Comparison of ENCODE assay signal across 16 cellular contexts in the genomic region with DNA sequence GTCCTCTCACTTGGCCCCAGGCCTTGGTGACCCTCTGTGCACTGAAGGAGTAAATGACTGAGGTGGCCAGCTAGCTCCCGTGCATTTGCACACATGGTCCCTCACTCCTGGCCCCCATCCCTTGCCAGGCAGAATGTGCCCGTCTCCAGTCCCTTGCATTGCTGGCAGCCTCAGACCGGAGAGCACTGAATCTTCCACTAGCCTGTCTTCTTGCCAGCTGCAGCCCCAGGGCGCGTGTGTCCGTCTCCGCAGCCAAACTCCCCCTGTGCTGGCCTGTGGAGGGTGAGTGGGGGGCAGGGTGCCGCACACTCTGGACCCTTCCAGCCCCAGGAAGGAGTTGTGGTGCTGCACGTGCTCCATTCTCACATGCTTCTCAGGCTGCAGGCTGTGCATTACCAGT. TPM values are rescaled to one million over a fixed set of nuclear protein-coding genes. Genes with fewer than 3 reads are reported as not detected.
DNase-seq lines count a peak whose midpoint lies in the region; ATAC-seq, FAIRE-seq and TF ChIP-seq lines count a peak whose summit lies in the region.
"Had no signal": no experiment of that assay in that cellular context is flagged by ENCODE, and none has a peak within 500 bp of the region (broad histone marks: within the 10 kb centered on the region; RNA-seq: fewer than 3 reads in every experiment).

No MANE protein-coding gene starts in this region.

- intact Hi-C loops in HepG2 (cut with micrococcal nuclease; ENCODE audit: unreplicated experiment) (no loop called here), esophagus muscularis mucosa (cut with DNase I) (no loop called here)

- H3K36me3 ChIP-seq in CD8-positive, alpha-beta memory T cell (ENCODE audit: insufficient read depth, low read length) = no peaks in the 10 kb centered on the region
- no peaks in the 10 kb centered on the region; a peak in 1 of 5 replicates for H3K36me3 ChIP-seq in HepG2 (replicated peaks in 1 of 2; ENCODE audit: control insufficient read depth in 1 of 2, insufficient read depth in 2 of 2, low read length in 2 of 2)
- H3K36me3 ChIP-seq in esophagus muscularis mucosa = no peaks in the 10 kb centered on the region
- H3K36me3 ChIP-seq: left ventricle myocardium inferior, vagina had no signal

- TF ChIP-seq EP300 in HepG2 (IDR thresholded peaks at IDR 0.05; ENCODE audit: low read depth in 2 of 2, low read length in 2 of 2) (no peak), HepG2 (CRISPR knock-in tag; IDR thresholded peaks at IDR 0.05; ENCODE audit: borderline replicate concordance) (no peak), esophagus muscularis mucosa (IDR thresholded peaks at IDR 0.05) (no peak)

- CTCF ChIA-PET in CD8-positive, alpha-beta memory T cell (lab: Charles Lee) = interaction anchor here (1.0 to 1.1 kb wide), 2 partner anchors 10 to 20 kb away, joined by 3 to 4 read pairs; no protein-coding TSS in a partner anchor
- CTCF ChIA-PET in activated CD4-positive, alpha-beta memory T cell treated with anti-CD3 and anti-CD28 coated beads, Interleukin-2, amount 10 ng/mL, durations not matched to agents 7 days and 5 days (lab: Charles Lee) = interaction anchor here (1.0 to 6.9 kb wide), 5 partner anchors 9 to 28 kb away, joined by 3 to 56 read pairs (median 4); no protein-coding TSS in a partner anchor
- CTCF ChIA-PET in HepG2 (lab: Yijun Ruan, JAX; ENCODE audit: low intra/inter-chr PET ratio, low total read pairs) = no interaction called here

- POLR2A ChIA-PET in CD8-positive, alpha-beta memory T cell (lab: Charles Lee) = interaction anchor here (1.0 to 1.1 kb wide), 2 partner anchors 27 to 34 kb away, joined by 3 read pairs; no protein-coding TSS in a partner anchor
- POLR2A ChIA-PET in activated CD4-positive, alpha-beta memory T cell treated with anti-CD3 and anti-CD28 coated beads, Interleukin-2, amount 10 ng/mL, durations not matched to agents 7 days and 5 days (lab: Charles Lee) = interaction anchor here (1.0 to 16.5 kb wide), 6 partner anchors 11 to 184 kb away, joined by 3 to 500 read pairs (median 5); no protein-coding TSS in a partner anchor
- POLR2A ChIA-PET in HepG2 (lab: Yijun Ruan, JAX) = no interaction called here

- TF ChIP-seq POLR2A in HepG2 (IDR thresholded peaks at IDR 0.05; ENCODE audit: insufficient read depth in 1 of 2, low read depth in 2 of 2, low read length in 2 of 2) (no peak), esophagus muscularis mucosa (IDR thresholded peaks at IDR 0.05; ENCODE audit: low read depth) (no peak)

- no TSS peak for BruUV-seq in HepG2 (replicated peaks; lab: Mats Ljungman, UMichigan)

- DNase-seq in T-helper 2 cell treated with Interferon-gamma antibody and Interleukin-4, amounts not matched to agents 5 μg/mL and 100 μg/mL, for 36 hours (ENCODE audit: low spot score) = no peak
- DNase-seq in T-helper 2 cell = no peak
- no peak for DNase-seq in CD8-positive, alpha-beta memory T cell
- no peak for DNase-seq in activated CD4-positive, alpha-beta memory T cell treated with anti-CD3 and anti-CD28 coated beads, Interleukin-2, amount 10 ng/mL, durations not matched to agents 7 days and 5 days
- DNase-seq in mesenteric fat pad (ENCODE audit: low spot score) = peak; percentile 69
- DNase-seq in HepG2 (ENCODE audit: low spot score) = no peak
- no peak for DNase-seq in esophagus muscularis mucosa (ENCODE audit: extremely low spot score)
- DNase-seq: Caco-2, NCI-H2227 treated with DMSO at 0.1 percent for 48 hours, SW 1271 had no signal

- peaks cover 100% of the 10 kb centered on the region for H3K4me1 ChIP-seq in CD8-positive, alpha-beta memory T cell (ENCODE audit: insufficient read depth, low read length)
- H3K4me1 ChIP-seq in HepG2 (ENCODE audit: insufficient read depth, low read length) (peaks cover 20% of the 10 kb centered on the region), esophagus muscularis mucosa (peaks cover 54 to 99% (median 82%) of the 10 kb centered on the region in 4 donors)

- no peak overlapping the region for H3K4me3 ChIP-seq in CD8-positive, alpha-beta memory T cell (ENCODE audit: low read length)
- no peak overlapping the region for H3K4me3 ChIP-seq in HepG2 (replicated peaks in 1 of 3; ENCODE audit: insufficient read depth in 1 of 3, low read depth in 2 of 3, low read length in 3 of 3)
- no peak overlapping the region for H3K4me3 ChIP-seq in esophagus muscularis mucosa
- H3K4me3 ChIP-seq: A549, body of pancreas, left ventricle myocardium inferior, vagina had no signal

- H3K27me3 ChIP-seq in CD8-positive, alpha-beta memory T cell (ENCODE audit: insufficient read depth, low read length, poor library complexity, severe bottlenecking) = no peaks in the 10 kb centered on the region
- H3K27me3 ChIP-seq in HepG2 (ENCODE audit: control insufficient read depth in 1 of 2, insufficient read depth in 2 of 2, low read length in 2 of 2) (no peaks in the 10 kb centered on the region), esophagus muscularis mucosa (no peaks in the 10 kb centered on the region)
- H3K27me3 ChIP-seq: body of pancreas, vagina had no signal

- H3K9me3 Mint-ChIP-seq in T-helper 2 cell treated with Interferon-gamma antibody and Interleukin-4, amounts not matched to agents 5 μg/mL and 100 μg/mL, for 36 hours = no peaks in the 10 kb centered on the region
- H3K9me3 Mint-ChIP-seq in CD8-positive, alpha-beta memory T cell = no peaks in the 10 kb centered on the region
- H3K9me3 Mint-ChIP-seq in activated CD4-positive, alpha-beta memory T cell treated with anti-CD3 and anti-CD28 coated beads, Interleukin-2, amount 10 ng/mL, durations not matched to agents 7 days and 5 days = no peaks in the 10 kb centered on the region

- H3K9me3 ChIP-seq in CD8-positive, alpha-beta memory T cell (ENCODE audit: low read length) = no peaks in the 10 kb centered on the region
- H3K9me3 ChIP-seq in HepG2 (ENCODE audit: low read length) (no peaks in the 10 kb centered on the region), esophagus muscularis mucosa (no peaks in the 10 kb centered on the region)
- H3K9me3 ChIP-seq: A549, body of pancreas, Caco-2, left ventricle myocardium inferior, vagina had no signal

- in situ Hi-C loops in HepG2 (cut with HindIII; ENCODE audit: extremely low pct_ligation_motif_present, low pct_unique_long_range_greater_than_20kb) = no loop called here

- no peaks in the 10 kb centered on the region for H3K79me2 ChIP-seq in HepG2 (ENCODE audit: insufficient read depth, low read length)

- no peak overlapping the region for H3K9ac ChIP-seq in HepG2 (ENCODE audit: insufficient read depth, low read depth, low read length)

- ATAC-seq in HG03342 (IDR thresholded peaks at IDR 0.05; ENCODE audit: unreplicated experiment) (no peak), HepG2 (no peak)

- H3K4me2 ChIP-seq in HepG2 (ENCODE audit: low read depth, low read length) = no peak overlapping the region

- no peak overlapping the region for H2AFZ ChIP-seq in HepG2 (ENCODE audit: low read length)

- 94% methylated on average over 9 of the region's 9 CpGs for WGBS in HepG2 (ENCODE audit: low lambda C conversion rate)
- 53% methylated on average over 5 of the region's 9 CpGs for WGBS in esophagus muscularis mucosa

- TF ChIP-seq RAD21 in HepG2 (CRISPR knock-in tag; IDR thresholded peaks at IDR 0.05) = no peak

- no peaks in the 10 kb centered on the region for H4K20me1 ChIP-seq in HepG2 (ENCODE audit: insufficient read depth, low read length)

- no peak overlapping the region for H3K27ac ChIP-seq in CD8-positive, alpha-beta memory T cell (ENCODE audit: low read depth, low read length)
- H3K27ac ChIP-seq in HepG2 (ENCODE audit: extremely low read length, insufficient read depth, low read length) (no peak overlapping the region), esophagus muscularis mucosa (replicated peaks in 1 of 4) (no peak overlapping the region)
- H3K27ac ChIP-seq: vagina had no signal

- H3K4me1 Mint-ChIP-seq in T-helper 2 cell treated with Interferon-gamma antibody and Interleukin-4, amounts not matched to agents 5 μg/mL and 100 μg/mL, for 36 hours (ENCODE audit: low read depth) = peaks cover 87% of the 10 kb centered on the region
- peaks cover 92 to 100% (median 100%) of the 10 kb centered on the region in 3 donors for H3K4me1 Mint-ChIP-seq in CD8-positive, alpha-beta memory T cell
- peaks cover 100% of the 10 kb centered on the region for H3K4me1 Mint-ChIP-seq in activated CD4-positive, alpha-beta memory T cell treated with anti-CD3 and anti-CD28 coated beads, Interleukin-2, amount 10 ng/mL, durations not matched to agents 7 days and 5 days

- TF ChIP-seq CTCF in HepG2 (CRISPR knock-in tag; IDR thresholded peaks at IDR 0.05) (no peak), esophagus muscularis mucosa (IDR thresholded peaks at IDR 0.05) (no peak)

- no peaks in the 10 kb centered on the region for H3K27me3 Mint-ChIP-seq in T-helper 2 cell treated with Interferon-gamma antibody and Interleukin-4, amounts not matched to agents 5 μg/mL and 100 μg/mL, for 36 hours (ENCODE audit: low read depth)
- no peaks in the 10 kb centered on the region for H3K27me3 Mint-ChIP-seq in CD8-positive, alpha-beta memory T cell
- H3K27me3 Mint-ChIP-seq in activated CD4-positive, alpha-beta memory T cell treated with anti-CD3 and anti-CD28 coated beads, Interleukin-2, amount 10 ng/mL, durations not matched to agents 7 days and 5 days = no peaks in the 10 kb centered on the region

- peaks cover 31% of the 10 kb centered on the region for H3K36me3 Mint-ChIP-seq in T-helper 2 cell treated with Interferon-gamma antibody and Interleukin-4, amounts not matched to agents 5 μg/mL and 100 μg/mL, for 36 hours (ENCODE audit: low read depth)
- peaks cover 0 to 11% (median 0%) of the 10 kb centered on the region in 3 donors for H3K36me3 Mint-ChIP-seq in CD8-positive, alpha-beta memory T cell
- H3K36me3 Mint-ChIP-seq in activated CD4-positive, alpha-beta memory T cell treated with anti-CD3 and anti-CD28 coated beads, Interleukin-2, amount 10 ng/mL, durations not matched to agents 7 days and 5 days (ENCODE audit: low read depth) = peaks cover 40% of the 10 kb centered on the region

- H3K27ac Mint-ChIP-seq in T-helper 2 cell treated with Interferon-gamma antibody and Interleukin-4, amounts not matched to agents 5 μg/mL and 100 μg/mL, for 36 hours = peak overlapping the region; percentile 87
- H3K27ac Mint-ChIP-seq in CD8-positive, alpha-beta memory T cell = peak overlapping the region in 7 of 8 donors; percentile 56 to 95 (median 90)
- H3K27ac Mint-ChIP-seq in activated CD4-positive, alpha-beta memory T cell treated with anti-CD3 and anti-CD28 coated beads, Interleukin-2, amount 10 ng/mL, durations not matched to agents 7 days and 5 days = peak overlapping the region; percentile 95

- peak overlapping the region; percentile 74 for H3K4me3 Mint-ChIP-seq in T-helper 2 cell treated with Interferon-gamma antibody and Interleukin-4, amounts not matched to agents 5 μg/mL and 100 μg/mL, for 36 hours
- peak overlapping the region in 3 of 7 donors; percentile 27 to 50 (median 32) for H3K4me3 Mint-ChIP-seq in CD8-positive, alpha-beta memory T cell
- no peak overlapping the region for H3K4me3 Mint-ChIP-seq in activated CD4-positive, alpha-beta memory T cell treated with anti-CD3 and anti-CD28 coated beads, Interleukin-2, amount 10 ng/mL, durations not matched to agents 7 days and 5 days

- FAIRE-seq in HepG2 (lab: Jason Lieb, UNC) = no peak
- FAIRE-seq: A549, H1 had no signal

RNA-seq across cellular contexts. Expression of gene INPP4A, which starts 35.9 kb away (rescaled TPM):
- total RNA-seq in CD8-positive, alpha-beta memory T cell = 10 to 100 TPM; 41.0 to 46.9 TPM
- 61.4 TPM for polyA plus RNA-seq in CD8-positive, alpha-beta memory T cell
- 100 to 1,000 TPM; 123 to 127 TPM for total RNA-seq in activated CD4-positive, alpha-beta memory T cell treated with anti-CD3 and anti-CD28 coated beads, Interleukin-2, amount 10 ng/mL, durations not matched to agents 7 days and 5 days
- total RNA-seq in mesenteric fat pad = 30.3 TPM
- total RNA-seq in HepG2 (2016; rRNA removed; fragmentation: Illumina TruSeq; extraction: Trizol) = 7.9 and 10.9 TPM in 2 replicates
- total RNA-seq in HepG2 (2016; cell fraction: cytosol; rRNA removed; fragmentation: Illumina TruSeq; extraction: Trizol; ENCODE audit: low read depth) = 1.4 and 2.1 TPM in 2 replicates
- total RNA-seq in HepG2 (2016; cell fraction: insoluble cytoplasmic fraction; rRNA removed; fragmentation: Illumina TruSeq; extraction: Trizol) = 7.9 and 10.3 TPM in 2 replicates
- total RNA-seq in HepG2 (2016; cell fraction: membrane; rRNA removed; fragmentation: Illumina TruSeq; extraction: Trizol) = 5.0 and 5.2 TPM in 2 replicates
- total RNA-seq in HepG2 (2016; cell fraction: nucleus; rRNA removed; fragmentation: Illumina TruSeq; extraction: Trizol) = 15.4 and 17.5 TPM in 2 replicates
- 10.1 and 14.2 TPM in 2 replicates for polyA plus RNA-seq in HepG2 (2011; rRNA removed)
- 6.9 and 8.5 TPM in 2 replicates for polyA plus RNA-seq in HepG2 (2011; cell fraction: cytosol; rRNA removed)
- 48.2 and 51.5 TPM in 2 replicates for polyA plus RNA-seq in HepG2 (2011; cell fraction: nucleus; rRNA removed)
- 7.2 and 8.8 TPM in 2 replicates for polyA plus RNA-seq in HepG2 (2012)
- 0.58 and 0.63 TPM in 2 replicates for polyA plus RNA-seq in HepG2 (2016; cell fraction: cytosol; fragmentation: Illumina TruSeq; extraction: Trizol; ENCODE audit: low read depth)
- polyA plus RNA-seq in HepG2 (2016; cell fraction: insoluble cytoplasmic fraction; fragmentation: Illumina TruSeq; extraction: Trizol; ENCODE audit: low read depth) = 4.8 and 5.7 TPM in 2 replicates
- polyA plus RNA-seq in HepG2 (2016; cell fraction: membrane; fragmentation: Illumina TruSeq; extraction: Trizol; ENCODE audit: low read depth) = 1.7 and 1.9 TPM in 2 replicates
- 13.1 and 16.7 TPM in 2 replicates for polyA plus RNA-seq in HepG2 (2016; cell fraction: nucleus; fragmentation: Illumina TruSeq; extraction: Trizol; ENCODE audit: insufficient read depth, low read depth)
- polyA minus RNA-seq in HepG2 (2011; rRNA and poly(A)+ RNA removed; ENCODE audit: low replicate concordance) = 53.3 and 60.1 TPM in 2 replicates
- polyA minus RNA-seq in HepG2 (2011; cell fraction: cytosol; rRNA and poly(A)+ RNA removed) = 8.1 and 11.8 TPM in 2 replicates
- polyA minus RNA-seq in HepG2 (2011; cell fraction: nucleus; rRNA and poly(A)+ RNA removed) = 56.7 and 68.1 TPM in 2 replicates
- total RNA-seq in esophagus muscularis mucosa = 10 to 100 TPM; 30.7 to 58.9 (median 39.4) TPM
